ENCODE assay signal across 21 cellular contexts in the genomic region with DNA sequence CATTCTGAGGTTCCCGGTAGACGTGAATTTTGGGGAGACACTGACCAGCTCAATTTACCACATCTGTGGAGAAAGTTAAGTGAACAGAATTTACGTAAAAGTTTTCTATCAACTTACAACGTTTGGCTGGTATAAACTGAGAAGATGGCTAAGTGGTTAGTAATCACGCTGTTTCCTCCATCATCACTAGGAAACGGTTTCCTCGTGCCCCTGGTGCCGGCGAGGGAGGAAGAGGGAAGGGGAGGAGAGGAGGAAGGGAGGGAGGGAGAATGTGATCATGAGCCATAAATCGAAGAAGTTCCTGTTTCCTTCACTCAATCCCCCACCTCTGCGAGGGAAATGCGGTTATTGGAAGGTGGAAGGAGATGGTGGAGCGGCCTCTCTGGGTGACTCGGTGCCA.
"Had no signal": no experiment of that assay in that cellular context is flagged by ENCODE, and none has a peak within 500 bp of the region (broad histone marks: within the 10 kb centered on the region; RNA-seq: fewer than 3 reads in every experiment).

No MANE protein-coding gene starts in this region.

- H3K4me2 ChIP-seq: neural progenitor cell had no signal

- H3K27me3 ChIP-seq: sigmoid colon, testis, upper lobe of left lung had no signal

- H3K4me1 Mint-ChIP-seq: activated B cell treated with CpG ODN at 0.5 μM for 24 hours, mesothelial cell of epicardium had no signal

- ATAC-seq: activated CD8-positive, alpha-beta T cell treated with anti-CD3 and anti-CD28 coated beads, Interleukin-2, amount 10 ng/mL, durations not matched to agents 7 days and 5 days; activated T-cell treated with anti-CD3 and anti-CD28 coated beads, Interleukin-2, amount 50 U/mL, for 72 hours; body of pancreas; foreskin keratinocyte; left colon; lower lobe of right lung had no signal

- H3K4me1 ChIP-seq: foreskin keratinocyte, testis had no signal

- H3K4me3 Mint-ChIP-seq: activated B cell treated with CpG ODN at 0.5 μM for 24 hours; activated CD8-positive, alpha-beta T cell treated with anti-CD3 and anti-CD28 coated beads, Interleukin-2, amount 10 ng/mL, durations not matched to agents 7 days and 5 days; activated naive CD8-positive, alpha-beta T cell; activated T-cell treated with anti-CD3 and anti-CD28 coated beads, Interleukin-2, amount 50 U/mL, for 72 hours; mesothelial cell of epicardium; neural progenitor cell; T-helper 1 cell treated with Interleukin-12 subunit alpha and Interleukin-12 subunit beta and Interleukin-4 antibody, amounts not matched to agents 30 μg/mL and 1 μg/mL, for 36 hours had no signal

- DNase-seq: activated B cell treated with CpG ODN at 0.5 μM for 24 hours; activated CD8-positive, alpha-beta memory T cell treated with anti-CD3 and anti-CD28 coated beads, Interleukin-2, amount 50 U/mL, for 4 hours; activated CD8-positive, alpha-beta T cell treated with anti-CD3 and anti-CD28 coated beads, Interleukin-2, amount 10 ng/mL, durations not matched to agents 7 days and 5 days; activated gamma-delta T cell; activated T-cell treated with anti-CD3 and anti-CD28 coated beads, Interleukin-2, amount 50 U/mL, for 72 hours; amygdala; body of pancreas; esophagus squamous epithelium; foreskin keratinocyte; head of caudate nucleus; left colon; lower lobe of right lung; sigmoid colon; spleen; stomach; testis; upper lobe of left lung had no signal

- H3K9me3 Mint-ChIP-seq: neural progenitor cell had no signal

- H3K9ac ChIP-seq: neural progenitor cell had no signal

- H3K4me3 ChIP-seq: body of pancreas, esophagus squamous epithelium, lower lobe of right lung, neural progenitor cell, sigmoid colon, spleen, stomach, testis, upper lobe of left lung had no signal

- H3K36me3 ChIP-seq: esophagus squamous epithelium, lower lobe of right lung, neural progenitor cell, sigmoid colon, spleen, upper lobe of left lung had no signal

- H3K27ac ChIP-seq: body of pancreas, esophagus squamous epithelium, foreskin keratinocyte, lower lobe of right lung, neural progenitor cell, sigmoid colon, spleen, stomach, testis, upper lobe of left lung had no signal

- H3K36me3 Mint-ChIP-seq: activated naive CD8-positive, alpha-beta T cell; mesothelial cell of epicardium; neural progenitor cell had no signal

- H3K9me3 ChIP-seq: body of pancreas, esophagus squamous epithelium, lower lobe of right lung, sigmoid colon, spleen, stomach, testis, upper lobe of left lung had no signal

- H3K27ac Mint-ChIP-seq: activated B cell treated with CpG ODN at 0.5 μM for 24 hours; activated CD8-positive, alpha-beta T cell treated with anti-CD3 and anti-CD28 coated beads, Interleukin-2, amount 10 ng/mL, durations not matched to agents 7 days and 5 days; activated naive CD8-positive, alpha-beta T cell; activated T-cell treated with anti-CD3 and anti-CD28 coated beads, Interleukin-2, amount 50 U/mL, for 72 hours; mesothelial cell of epicardium; neural progenitor cell; T-helper 1 cell treated with Interleukin-12 subunit alpha and Interleukin-12 subunit beta and Interleukin-4 antibody, amounts not matched to agents 30 μg/mL and 1 μg/mL, for 36 hours had no signal
